Comparison of ENCODE assay signal across 12 cellular contexts in genomic region chr6:11222385-11223277, GRCh38. TPM values are rescaled to one million over a fixed set of nuclear protein-coding genes. Genes with fewer than 3 reads are reported as not detected.
DNase-seq lines count a peak whose midpoint lies in the region; ATAC-seq and TF ChIP-seq lines count a peak whose summit lies in the region.
"Had no signal": no experiment of that assay in that cellular context is flagged by ENCODE, and none has a peak within 500 bp of the region (broad histone marks: within the 10 kb centered on the region; RNA-seq: fewer than 3 reads in every experiment).

No MANE protein-coding gene starts in this region.

- peaks cover 13% of the 10 kb centered on the region for H3K79me2 ChIP-seq in neural progenitor cell (ENCODE audit: low read depth)

- peak overlapping the region; percentile 9 to 92 (median 55) for H3K27ac Mint-ChIP-seq in CD4-positive, CD25-positive, alpha-beta regulatory T cell
- H3K27ac Mint-ChIP-seq in MCF 10A (ENCODE audit: low read depth, unreplicated experiment): peak overlapping the region; percentile 71
- peak overlapping the region; percentile 16 to 33 (median 18) for H3K27ac Mint-ChIP-seq in nephron
- no peak overlapping the region for H3K27ac Mint-ChIP-seq in neural progenitor cell

- no peaks in the 10 kb centered on the region for H4K20me1 ChIP-seq in neural progenitor cell (ENCODE audit: low read depth)

- H3K4me2 ChIP-seq in neural progenitor cell: no peak overlapping the region

- no peaks in the 10 kb centered on the region for H3K9me3 ChIP-seq in CD4-positive, CD25-positive, alpha-beta regulatory T cell (ENCODE audit: control insufficient read depth in 2 of 2, low read length in 2 of 2)
- H3K9me3 ChIP-seq in KOPT-K1 (ENCODE audit: insufficient read depth, low read length, poor library complexity, severe bottlenecking): no peaks in the 10 kb centered on the region
- H3K9me3 ChIP-seq in neural progenitor cell (ENCODE audit: low read depth): no peaks in the 10 kb centered on the region

- no peak overlapping the region for H3K9ac ChIP-seq in neural progenitor cell

- peak overlapping the region; percentile 2 to 76 (median 32) for H3K4me3 Mint-ChIP-seq in CD4-positive, CD25-positive, alpha-beta regulatory T cell
- H3K4me3 Mint-ChIP-seq in MCF 10A (ENCODE audit: unreplicated experiment) (peak overlapping the region; percentile 20), nephron (no peak overlapping the region), neural progenitor cell (no peak overlapping the region)

- no peaks in the 10 kb centered on the region for H3K9me3 Mint-ChIP-seq in CD4-positive, CD25-positive, alpha-beta regulatory T cell
- H3K9me3 Mint-ChIP-seq in MCF 10A (ENCODE audit: unreplicated experiment) (no peaks in the 10 kb centered on the region), nephron (no peaks in the 10 kb centered on the region), neural progenitor cell (peaks cover 8% of the 10 kb centered on the region)

- H3K4me1 ChIP-seq in CD4-positive, CD25-positive, alpha-beta regulatory T cell (ENCODE audit: control insufficient read depth, insufficient read depth, low read length, poor library complexity, severe bottlenecking): peaks cover 43% of the 10 kb centered on the region
- H3K4me1 ChIP-seq in neural progenitor cell: peaks cover 9% of the 10 kb centered on the region

- peak; percentile 62 to 70 for ATAC-seq in CD4-positive, CD25-positive, alpha-beta regulatory T cell (ENCODE audit: low read depth in 2 of 2)
- no peak for ATAC-seq in HG02759 (IDR thresholded peaks at IDR 0.05; ENCODE audit: unreplicated experiment)
- no peak for ATAC-seq in HG03280 (IDR thresholded peaks at IDR 0.05; ENCODE audit: unreplicated experiment)

- POLR2A ChIA-PET in MCF 10A (lab: Yijun Ruan, JAX): interaction anchor here (0.5 to 3.1 kb wide), 11 partner anchors 9 to 474 kb away, joined by 3 to 23 read pairs (median 3); partner anchors contain the start of gene NEDD9

- CTCF ChIA-PET in MCF 10A (lab: Yijun Ruan, JAX): interaction anchor here (0.6 to 2.6 kb wide), 5 partner anchors 9 to 273 kb away, joined by 3 to 16 read pairs (median 3); no protein-coding TSS in a partner anchor

- DNase-seq in CD4-positive, CD25-positive, alpha-beta regulatory T cell: peak in 1 of 3 donors; percentile 85
- DNase-seq in MCF 10A (ENCODE audit: unreplicated experiment) (peak; percentile 12), neural progenitor cell (ENCODE audit: low spot score) (no peak), DMS114 treated with DMSO at 0.1 percent for 48 hours (lab: John Stamatoyannopoulos, UW; ENCODE audit: unreplicated experiment) (no peak)
- DNase-seq: activated CD4-positive, alpha-beta T cell treated with anti-CD3 and anti-CD28 coated beads, Interleukin-2, amount 50 U/mL, for 4 hours; NCI-H2107; RPMI8226 had no signal

- H3K4me3 ChIP-seq in CD4-positive, CD25-positive, alpha-beta regulatory T cell (ENCODE audit: low read depth, low read length): peak overlapping the region; percentile 49
- H3K4me3 ChIP-seq in neural progenitor cell: no peak overlapping the region

- no peaks in the 10 kb centered on the region for H3K27me3 ChIP-seq in CD4-positive, CD25-positive, alpha-beta regulatory T cell (ENCODE audit: control insufficient read depth, insufficient read depth, low read length)
- H3K27me3 ChIP-seq in neural progenitor cell: no peaks in the 10 kb centered on the region

- H2AFZ ChIP-seq in neural progenitor cell (replicated peaks): no peak overlapping the region

- peaks cover 49 to 91% (median 61%) of the 10 kb centered on the region in 4 donors for H3K4me1 Mint-ChIP-seq in CD4-positive, CD25-positive, alpha-beta regulatory T cell
- H3K4me1 Mint-ChIP-seq in MCF 10A (ENCODE audit: insufficient read depth, unreplicated experiment): peaks cover 39% of the 10 kb centered on the region
- peaks cover 58% of the 10 kb centered on the region for H3K4me1 Mint-ChIP-seq in nephron
- H3K4me1 Mint-ChIP-seq in neural progenitor cell: peaks cover 63% of the 10 kb centered on the region

- H3F3A ChIP-seq in neural progenitor cell (ENCODE audit: low read depth): no peaks in the 10 kb centered on the region

- peaks cover 4% of the 10 kb centered on the region for H3K36me3 ChIP-seq in CD4-positive, CD25-positive, alpha-beta regulatory T cell (ENCODE audit: control insufficient read depth, insufficient read depth, low read length)
- H3K36me3 ChIP-seq in KOPT-K1 (ENCODE audit: insufficient read depth, low read length) (no peaks in the 10 kb centered on the region), neural progenitor cell (no peaks in the 10 kb centered on the region)

- no TSS peak for BruUV-seq in MCF 10A (replicated peaks; lab: Mats Ljungman, UMichigan)

- TF ChIP-seq CTCF in MCF 10A (IDR thresholded peaks at IDR 0.05; ENCODE audit: unreplicated experiment) (no peak), nephron (IDR thresholded peaks at IDR 0.05; ENCODE audit: unreplicated experiment in 3 of 3) (no peak), neural progenitor cell (IDR thresholded peaks at IDR 0.05) (no peak)

- no peaks in the 10 kb centered on the region for H3K27me3 Mint-ChIP-seq in CD4-positive, CD25-positive, alpha-beta regulatory T cell
- H3K27me3 Mint-ChIP-seq in MCF 10A (ENCODE audit: insufficient read depth, unreplicated experiment): no peaks in the 10 kb centered on the region
- H3K27me3 Mint-ChIP-seq in nephron (ENCODE audit: low read depth): peaks cover 1% of the 10 kb centered on the region
- peaks cover 2% of the 10 kb centered on the region for H3K27me3 Mint-ChIP-seq in neural progenitor cell (ENCODE audit: insufficient read depth, low read depth)

- intact Hi-C loops in MCF 10A (cut with micrococcal nuclease): no loop called here

- H3K36me3 Mint-ChIP-seq in CD4-positive, CD25-positive, alpha-beta regulatory T cell: peaks cover 26% of the 10 kb centered on the region
- H3K36me3 Mint-ChIP-seq in MCF 10A (ENCODE audit: insufficient read depth, unreplicated experiment) (peaks cover 16% of the 10 kb centered on the region), nephron (ENCODE audit: low read depth) (peaks cover 3% of the 10 kb centered on the region), neural progenitor cell (peaks cover 68% of the 10 kb centered on the region)

- peak overlapping the region; percentile 34 for H3K27ac ChIP-seq in CD4-positive, CD25-positive, alpha-beta regulatory T cell (ENCODE audit: insufficient read depth, low read length, poor library complexity, severe bottlenecking)
- H3K27ac ChIP-seq in KOPT-K1 (ENCODE audit: low read depth, low read length, poor library complexity, severe bottlenecking) (peak overlapping the region; percentile 43), neural progenitor cell (no peak overlapping the region)
- H3K27ac ChIP-seq: C4-2B had no signal

RNA-seq across cellular contexts. Expression of gene NEDD9, which starts 9.8 kb away (rescaled TPM):
- total RNA-seq in CD4-positive, CD25-positive, alpha-beta regulatory T cell: 104 TPM
- 10 to 100 TPM; 18.1 to 21.5 (median 19.9) TPM for polyA plus RNA-seq in CD4-positive, CD25-positive, alpha-beta regulatory T cell
- total RNA-seq in MCF 10A (2022) (2.2 and 4.4 TPM in 2 replicates), neural progenitor cell (ENCODE audit: low replicate concordance) (4.9 and 8.2 TPM in 2 replicates)

Comparison
In these comparisons a context has a peak if more than half of its experiments do, and no peak if none do; other contexts are left out.
1. ATAC-seq: peak in CD4-positive, CD25-positive, alpha-beta regulatory T cell (2 of 2); none in HG02759 (single experiment) and HG03280 (single experiment).
2. H3K4me3 Mint-ChIP-seq: peak in CD4-positive, CD25-positive, alpha-beta regulatory T cell (4 of 4) and MCF 10A (single experiment); none in nephron (0 of 3) and neural progenitor cell (single experiment).
3. RNA of gene NEDD9, which starts 9.8 kb away (total RNA-seq): 104 TPM in CD4-positive, CD25-positive, alpha-beta regulatory T cell (single experiment); 4.9 to 8.2 TPM in neural progenitor cell and 2.2 to 4.4 TPM in MCF 10A; every median in the first group is over 10 times any median in the second.